ENCODE assay signal across 20 cellular contexts in the genomic region with DNA sequence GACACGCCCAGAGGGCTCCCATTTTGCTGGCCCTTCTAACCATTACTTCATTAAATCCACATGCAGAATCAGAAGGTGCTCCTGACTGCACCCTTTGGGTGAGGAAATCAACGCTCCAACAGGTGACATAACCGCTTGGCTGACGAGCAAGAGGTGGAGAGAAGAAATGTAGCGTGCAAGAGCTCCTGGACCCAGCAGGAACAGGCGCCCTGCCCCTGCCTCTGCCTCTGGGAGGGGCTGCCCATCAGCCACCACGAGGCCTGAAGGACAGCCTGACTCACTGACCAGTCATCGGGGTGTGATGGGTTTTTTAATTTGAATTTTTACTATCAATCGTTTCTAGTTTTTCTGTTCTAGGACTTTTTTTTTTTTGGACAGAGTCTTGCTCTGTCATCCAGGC.
"Had no signal": no experiment of that assay in that cellular context is flagged by ENCODE, and none has a peak within 500 bp of the region (broad histone marks: within the 10 kb centered on the region; RNA-seq: fewer than 3 reads in every experiment).

No MANE protein-coding gene starts in this region.

- H3K27ac Mint-ChIP-seq: activated CD8-positive, alpha-beta T cell treated with anti-CD3 and anti-CD28 coated beads, Interleukin-2, amount 10 ng/mL, durations not matched to agents 7 days and 5 days; brain; dendritic cell treated with granulocyte-macrophage colony-stimulating factor and Interleukin-4, amounts not matched to agents 40 ng/mL and 50 ng/mL, for 4 days; natural killer cell treated with Interleukin-12 subunit alpha and Interleukin-12 subunit beta and Interleukin-15 and Interleukin-18, amount 100 ng/mL, for 72 hours; progenitor cell of endocrine pancreas; WTC11 had no signal

- H3K27me3 ChIP-seq: heart left ventricle, right lobe of liver had no signal

- H3K4me1 ChIP-seq: right lobe of liver had no signal

- H3K36me3 ChIP-seq: heart left ventricle, right lobe of liver had no signal

- ATAC-seq: activated CD8-positive, alpha-beta T cell treated with anti-CD3 and anti-CD28 coated beads, Interleukin-2, amount 10 ng/mL, durations not matched to agents 7 days and 5 days; heart left ventricle; left lobe of liver; natural killer cell treated with Interleukin-12 subunit alpha and Interleukin-12 subunit beta and Interleukin-15 and Interleukin-18, amount 100 ng/mL, for 72 hours; WTC11 had no signal

- DNase-seq: activated CD4-positive, alpha-beta T cell treated with anti-CD3 and anti-CD28 coated beads for 48 hours; activated CD8-positive, alpha-beta memory T cell treated with anti-CD3 and anti-CD28 coated beads, Interleukin-2, amount 50 U/mL, for 48 hours; activated CD8-positive, alpha-beta T cell treated with anti-CD3 and anti-CD28 coated beads, Interleukin-2, amount 10 ng/mL, durations not matched to agents 7 days and 5 days; activated naive CD4-positive, alpha-beta T cell treated with anti-CD3 and anti-CD28 coated beads, Interleukin-2, amount 50 U/mL, for 16 hours; amygdala; erythroblast; foreskin melanocyte; heart left ventricle; islet precursor cell; occipital lobe; right lobe of liver; stimulated activated CD4-positive, alpha-beta T cell treated with anti-CD3 and anti-CD28 coated beads, Interleukin-12 subunit alpha, Interleukin-12 subunit beta, amount 100 ng/mL, for 4 hours; stimulated activated naive CD4-positive, alpha-beta T cell; trophoblast cell had no signal

- H3K27ac ChIP-seq: heart left ventricle, right lobe of liver had no signal

- H3K4me1 Mint-ChIP-seq: WTC11 had no signal

- H3K27me3 Mint-ChIP-seq: dendritic cell treated with granulocyte-macrophage colony-stimulating factor and Interleukin-4, amounts not matched to agents 40 ng/mL and 50 ng/mL, for 4 days; progenitor cell of endocrine pancreas had no signal

- H3K4me3 ChIP-seq: heart left ventricle, right lobe of liver had no signal

- H3K4me3 Mint-ChIP-seq: activated CD8-positive, alpha-beta T cell treated with anti-CD3 and anti-CD28 coated beads, Interleukin-2, amount 10 ng/mL, durations not matched to agents 7 days and 5 days; brain; dendritic cell treated with granulocyte-macrophage colony-stimulating factor and Interleukin-4, amounts not matched to agents 40 ng/mL and 50 ng/mL, for 4 days; natural killer cell treated with Interleukin-12 subunit alpha and Interleukin-12 subunit beta and Interleukin-15 and Interleukin-18, amount 100 ng/mL, for 72 hours; WTC11 had no signal
